8 cellular contexts compared by ENCODE assay signal in genomic region chr19:8412783-8413592, GRCh38.
DNase-seq lines count a peak whose midpoint lies in the region; ATAC-seq lines count a peak whose summit lies in the region.

MARCHF2 (plus strand) TSS chr19:8413305; CDS start chr19:8421841, 8,536 bp downstream.

- H3K27me3 ChIP-seq in BLaER1 treated with 17β-estradiol and CSF1 and Interleukin-3, amounts not matched to agents 10 nM and 100 nM = no peaks in the 10 kb centered on the region

- peaks cover 7 to 71% (median 16%) of the 10 kb centered on the region in 10 experiments for H3K4me1 ChIP-seq in BLaER1 treated with 17β-estradiol and CSF1 and Interleukin-3, amounts not matched to agents 10 nM and 100 nM

- peak within 1 kb of the TSS; percentile 50 to 84 (median 70); a peak in 21 of 22 replicates for H3K27ac ChIP-seq in BLaER1 treated with 17β-estradiol and CSF1 and Interleukin-3, amounts not matched to agents 10 nM and 100 nM
- H3K27ac ChIP-seq in cingulate gyrus (ENCODE audit: low read depth, low read length) = peak within 1 kb of the TSS; percentile 39

- DNase-seq in NCI-H524 treated with DMSO at 0.1 percent for 48 hours (lab: John Stamatoyannopoulos, UW) = peak; percentile 22
- peak; percentile 94 for DNase-seq in activated CD4-positive, alpha-beta T cell treated with anti-CD3 and anti-CD28 coated beads for 4 hours
- peak; percentile 99 for DNase-seq in left kidney (ENCODE audit: low read depth, low spot score)
- peak; percentile 95 for DNase-seq in stimulated activated CD4-positive, alpha-beta T cell treated with anti-CD3 and anti-CD28 coated beads, Interleukin-1b, Interleukin-23, amount 100 ng/mL, for 48 hours

- peak within 1 kb of the TSS; percentile 89 to 100 (median 95) for H3K4me2 ChIP-seq in BLaER1 treated with 17β-estradiol and CSF1 and Interleukin-3, amounts not matched to agents 10 nM and 100 nM

- peak within 1 kb of the TSS; percentile 69 to 94 (median 82) for H3K9ac ChIP-seq in BLaER1 treated with 17β-estradiol and CSF1 and Interleukin-3, amounts not matched to agents 10 nM and 100 nM

- ATAC-seq in GM19324 (IDR thresholded peaks at IDR 0.05; ENCODE audit: low FRiP score, unreplicated experiment) (peak; percentile 99), HG03460 (IDR thresholded peaks at IDR 0.05; ENCODE audit: unreplicated experiment) (peak; percentile 98)

- H3K4me3 ChIP-seq in BLaER1 treated with 17β-estradiol and CSF1 and Interleukin-3, amounts not matched to agents 10 nM and 100 nM = peak within 1 kb of the TSS; percentile 72 to 98 (median 79)

- H3K36me3 ChIP-seq in BLaER1 treated with 17β-estradiol and CSF1 and Interleukin-3, amounts not matched to agents 10 nM and 100 nM = no peaks in the 10 kb centered on the region

- no peaks in the 10 kb centered on the region; a peak in 1 of 22 replicates for H4K20me1 ChIP-seq in BLaER1 treated with 17β-estradiol and CSF1 and Interleukin-3, amounts not matched to agents 10 nM and 100 nM

- no peaks in the 10 kb centered on the region for H3K9me3 ChIP-seq in BLaER1 treated with 17β-estradiol and CSF1 and Interleukin-3, amounts not matched to agents 10 nM and 100 nM (replicated peaks in 1 of 11)

Comparison
In these comparisons a context has a peak if more than half of its experiments do, and no peak if none do; other contexts are left out.
1. Peak in every context shown above with its lines: DNase-seq, ATAC-seq, H3K4me3 ChIP-seq and H3K27ac ChIP-seq.
2. DNase-seq: peak in every context shown above with its lines; median percentile 99 in left kidney; 95 in stimulated activated CD4-positive, alpha-beta T cell treated with anti-CD3 and anti-CD28 coated beads, Interleukin-1b, Interleukin-23, amount 100 ng/mL, for 48 hours; 94 in activated CD4-positive, alpha-beta T cell treated with anti-CD3 and anti-CD28 coated beads for 4 hours; 22 in NCI-H524 treated with DMSO at 0.1 percent for 48 hours.